Comparison of ENCODE assay signal across 1 cellular context in the genomic region with DNA sequence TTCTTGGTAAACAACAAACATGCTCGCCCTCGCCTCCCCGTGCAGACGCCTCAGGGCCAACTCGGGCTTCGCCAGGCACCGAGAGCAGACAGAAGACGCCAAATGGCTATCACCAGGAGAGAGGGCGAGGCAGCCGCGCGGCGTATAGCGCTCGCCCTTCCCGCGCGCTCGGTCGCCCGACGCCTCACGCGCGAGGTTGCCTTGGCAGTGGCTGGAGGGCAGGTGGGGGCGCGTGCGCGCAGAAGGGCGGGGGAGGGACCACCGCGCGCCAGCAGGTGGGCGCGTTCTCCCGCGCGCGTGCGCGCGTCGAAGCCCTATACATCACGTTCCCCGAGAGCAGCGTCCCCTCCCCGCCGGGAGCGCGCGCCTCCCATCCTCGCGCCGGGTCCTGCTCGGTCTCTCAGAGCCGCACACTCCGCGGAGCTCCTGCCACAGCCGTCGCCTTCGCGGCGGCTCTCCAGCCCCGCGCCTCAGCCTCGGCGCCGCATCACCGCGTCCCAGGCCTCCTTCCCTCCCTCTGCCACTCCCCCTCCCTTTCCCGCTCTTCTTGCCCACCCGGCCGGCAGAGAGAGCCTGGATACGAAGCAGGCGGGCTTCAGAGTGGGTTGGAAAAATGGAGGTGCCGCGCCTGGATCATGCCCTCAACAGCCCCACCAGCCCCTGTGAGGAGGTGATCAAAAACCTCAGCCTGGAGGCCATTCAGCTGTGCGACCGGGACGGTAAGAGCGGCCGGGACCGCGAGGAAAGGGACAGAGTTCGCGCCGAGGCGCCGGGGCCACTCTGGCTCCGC.
TF ChIP-seq lines count a peak whose summit lies in the region.

A gene (plus strand): TSS at position 403 of the 790 bp plus-strand sequence. CDS start 211 bp downstream, at position 614.

TF ChIP-seq in HepG2, 621 proteins besides CTCF, POLR2A, EP300 and RAD21 (continued from another document):
- 0 out of 2 replicates have a peak, but pooled peaks have one; percentile 16 for TF ChIP-seq ONECUT2 (CRISPR knock-in tag; IDR thresholded peaks at IDR 0.05)
- TF ChIP-seq, protein P1, sequence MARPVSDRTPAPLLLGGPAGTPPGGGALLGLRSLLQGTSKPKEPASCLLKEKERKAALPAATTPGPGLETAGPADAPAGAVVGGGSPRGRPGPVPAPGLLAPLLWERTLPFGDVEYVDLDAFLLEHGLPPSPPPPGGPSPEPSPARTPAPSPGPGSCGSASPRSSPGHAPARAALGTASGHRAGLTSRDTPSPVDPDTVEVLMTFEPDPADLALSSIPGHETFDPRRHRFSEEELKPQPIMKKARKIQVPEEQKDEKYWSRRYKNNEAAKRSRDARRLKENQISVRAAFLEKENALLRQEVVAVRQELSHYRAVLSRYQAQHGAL (CRISPR knock-in tag; IDR thresholded peaks at IDR 0.05; ENCODE audit: not compliant biosample characterization): no peak
- peak; percentile 57; the same call in 1 of the 2 replicates for TF ChIP-seq ELF3 (CRISPR knock-in tag; IDR thresholded peaks at IDR 0.05)
- TF ChIP-seq ZFY (CRISPR knock-in tag; IDR thresholded peaks at IDR 0.05): peak; percentile 65
- TF ChIP-seq ZFP62 (CRISPR knock-in tag; IDR thresholded peaks at IDR 0.05): no peak
- no peak; the same call in 1 of the 2 replicates for TF ChIP-seq ZNF367 (CRISPR knock-in tag; IDR thresholded peaks at IDR 0.05; ENCODE audit: borderline replicate concordance)
- TF ChIP-seq MED13 (CRISPR knock-in tag; IDR thresholded peaks at IDR 0.05): peak; percentile 90
- peak; percentile 85 for TF ChIP-seq IRX3 (CRISPR knock-in tag; IDR thresholded peaks at IDR 0.05; ENCODE audit: borderline replicate concordance, low read depth)
- no peak for TF ChIP-seq MAFG (CRISPR knock-in tag; IDR thresholded peaks at IDR 0.05)
- no peak for TF ChIP-seq GLI4 (CRISPR knock-in tag; IDR thresholded peaks at IDR 0.05; ENCODE audit: borderline replicate concordance)
- TF ChIP-seq ZNF557 (CRISPR knock-in tag; IDR thresholded peaks at IDR 0.05): 0 out of 2 replicates have a peak, but pooled peaks have one; percentile 40
- TF ChIP-seq KDM6A (CRISPR knock-in tag; IDR thresholded peaks at IDR 0.05; ENCODE audit: low read depth): no peak
- peak; percentile 78 for TF ChIP-seq RBM39 (IDR thresholded peaks at IDR 0.05; ENCODE audit: low read depth, low read length, poor library complexity, severe bottlenecking)
- TF ChIP-seq SOX5 (CRISPR knock-in tag; IDR thresholded peaks at IDR 0.05; ENCODE audit: borderline replicate concordance): no peak
- peak; percentile 70 for TF ChIP-seq YEATS4 (CRISPR knock-in tag; IDR thresholded peaks at IDR 0.05; ENCODE audit: borderline replicate concordance)
- TF ChIP-seq RFXANK (CRISPR knock-in tag; IDR thresholded peaks at IDR 0.05): 0 out of 2 replicates have a peak, but pooled peaks have one; percentile 55
- TF ChIP-seq JUND (CRISPR knock-in tag; IDR thresholded peaks at IDR 0.05): peak; percentile 15
- TF ChIP-seq ARNT2 (CRISPR knock-in tag; IDR thresholded peaks at IDR 0.05; ENCODE audit: low read depth): peak; percentile 96
- TF ChIP-seq, protein P2, sequence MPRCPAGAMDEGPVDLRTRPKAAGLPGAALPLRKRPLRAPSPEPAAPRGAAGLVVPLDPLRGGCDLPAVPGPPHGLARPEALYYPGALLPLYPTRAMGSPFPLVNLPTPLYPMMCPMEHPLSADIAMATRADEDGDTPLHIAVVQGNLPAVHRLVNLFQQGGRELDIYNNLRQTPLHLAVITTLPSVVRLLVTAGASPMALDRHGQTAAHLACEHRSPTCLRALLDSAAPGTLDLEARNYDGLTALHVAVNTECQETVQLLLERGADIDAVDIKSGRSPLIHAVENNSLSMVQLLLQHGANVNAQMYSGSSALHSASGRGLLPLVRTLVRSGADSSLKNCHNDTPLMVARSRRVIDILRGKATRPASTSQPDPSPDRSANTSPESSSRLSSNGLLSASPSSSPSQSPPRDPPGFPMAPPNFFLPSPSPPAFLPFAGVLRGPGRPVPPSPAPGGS (CRISPR knock-in tag; IDR thresholded peaks at IDR 0.05): peak; percentile 72
- TF ChIP-seq ATRX (CRISPR knock-in tag; IDR thresholded peaks at IDR 0.05; ENCODE audit: borderline replicate concordance): no peak
- TF ChIP-seq NRL (CRISPR knock-in tag; IDR thresholded peaks at IDR 0.05; ENCODE audit: borderline replicate concordance): peak; percentile 82; the same call in 1 of the 2 replicates
- TF ChIP-seq, protein P3, sequence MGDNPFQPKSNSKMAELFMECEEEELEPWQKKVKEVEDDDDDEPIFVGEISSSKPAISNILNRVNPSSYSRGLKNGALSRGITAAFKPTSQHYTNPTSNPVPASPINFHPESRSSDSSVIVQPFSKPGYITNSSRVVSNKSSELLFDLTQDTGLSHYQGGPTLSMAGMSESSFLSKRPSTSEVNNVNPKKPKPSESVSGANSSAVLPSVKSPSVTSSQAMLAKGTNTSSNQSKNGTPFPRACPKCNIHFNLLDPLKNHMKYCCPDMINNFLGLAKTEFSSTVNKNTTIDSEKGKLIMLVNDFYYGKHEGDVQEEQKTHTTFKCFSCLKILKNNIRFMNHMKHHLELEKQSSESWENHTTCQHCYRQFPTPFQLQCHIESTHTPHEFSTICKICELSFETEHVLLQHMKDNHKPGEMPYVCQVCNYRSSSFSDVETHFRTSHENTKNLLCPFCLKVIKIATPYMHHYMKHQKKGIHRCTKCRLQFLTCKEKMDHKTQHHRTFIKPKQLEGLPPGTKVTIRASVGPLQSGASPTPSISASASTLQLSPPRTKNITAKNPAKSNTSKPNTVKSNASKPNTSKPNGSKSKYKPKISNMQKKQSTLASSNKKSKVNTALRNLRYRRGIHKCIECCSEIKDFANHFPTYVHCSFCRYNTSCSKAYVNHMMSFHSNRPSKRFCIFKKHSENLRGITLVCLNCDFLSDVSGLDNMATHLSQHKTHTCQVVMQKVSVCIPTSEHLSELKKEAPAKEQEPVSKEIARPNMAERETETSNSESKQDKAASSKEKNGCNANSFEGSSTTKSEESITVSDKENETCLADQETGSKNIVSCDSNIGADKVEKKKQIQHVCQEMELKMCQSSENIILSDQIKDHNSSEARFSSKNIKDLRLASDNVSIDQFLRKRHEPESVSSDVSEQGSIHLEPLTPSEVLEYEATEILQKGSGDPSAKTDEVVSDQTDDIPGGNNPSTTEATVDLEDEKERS (CRISPR knock-in tag; IDR thresholded peaks at IDR 0.05): no peak
- TF ChIP-seq ZZZ3 (CRISPR knock-in tag; IDR thresholded peaks at IDR 0.05; ENCODE audit: borderline replicate concordance): no peak
- TF ChIP-seq ZNF75D (CRISPR knock-in tag; IDR thresholded peaks at IDR 0.05; ENCODE audit: borderline replicate concordance): 0 out of 2 replicates have a peak, but pooled peaks have one; percentile 1
- TF ChIP-seq, protein P4, sequence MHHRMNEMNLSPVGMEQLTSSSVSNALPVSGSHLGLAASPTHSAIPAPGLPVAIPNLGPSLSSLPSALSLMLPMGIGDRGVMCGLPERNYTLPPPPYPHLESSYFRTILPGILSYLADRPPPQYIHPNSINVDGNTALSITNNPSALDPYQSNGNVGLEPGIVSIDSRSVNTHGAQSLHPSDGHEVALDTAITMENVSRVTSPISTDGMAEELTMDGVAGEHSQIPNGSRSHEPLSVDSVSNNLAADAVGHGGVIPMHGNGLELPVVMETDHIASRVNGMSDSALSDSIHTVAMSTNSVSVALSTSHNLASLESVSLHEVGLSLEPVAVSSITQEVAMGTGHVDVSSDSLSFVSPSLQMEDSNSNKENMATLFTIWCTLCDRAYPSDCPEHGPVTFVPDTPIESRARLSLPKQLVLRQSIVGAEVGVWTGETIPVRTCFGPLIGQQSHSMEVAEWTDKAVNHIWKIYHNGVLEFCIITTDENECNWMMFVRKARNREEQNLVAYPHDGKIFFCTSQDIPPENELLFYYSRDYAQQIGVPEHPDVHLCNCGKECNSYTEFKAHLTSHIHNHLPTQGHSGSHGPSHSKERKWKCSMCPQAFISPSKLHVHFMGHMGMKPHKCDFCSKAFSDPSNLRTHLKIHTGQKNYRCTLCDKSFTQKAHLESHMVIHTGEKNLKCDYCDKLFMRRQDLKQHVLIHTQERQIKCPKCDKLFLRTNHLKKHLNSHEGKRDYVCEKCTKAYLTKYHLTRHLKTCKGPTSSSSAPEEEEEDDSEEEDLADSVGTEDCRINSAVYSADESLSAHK (CRISPR knock-in tag; IDR thresholded peaks at IDR 0.05; ENCODE audit: borderline replicate concordance): no peak
- TF ChIP-seq, protein P5, sequence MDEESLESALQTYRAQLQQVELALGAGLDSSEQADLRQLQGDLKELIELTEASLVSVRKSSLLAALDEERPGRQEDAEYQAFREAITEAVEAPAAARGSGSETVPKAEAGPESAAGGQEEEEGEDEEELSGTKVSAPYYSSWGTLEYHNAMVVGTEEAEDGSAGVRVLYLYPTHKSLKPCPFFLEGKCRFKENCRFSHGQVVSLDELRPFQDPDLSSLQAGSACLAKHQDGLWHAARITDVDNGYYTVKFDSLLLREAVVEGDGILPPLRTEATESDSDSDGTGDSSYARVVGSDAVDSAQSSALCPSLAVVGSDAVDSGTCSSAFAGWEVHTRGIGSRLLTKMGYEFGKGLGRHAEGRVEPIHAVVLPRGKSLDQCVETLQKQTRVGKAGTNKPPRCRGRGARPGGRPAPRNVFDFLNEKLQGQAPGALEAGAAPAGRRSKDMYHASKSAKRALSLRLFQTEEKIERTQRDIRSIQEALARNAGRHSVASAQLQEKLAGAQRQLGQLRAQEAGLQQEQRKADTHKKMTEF (CRISPR knock-in tag; IDR thresholded peaks at IDR 0.05): peak; percentile 69; the same call in 1 of the 2 replicates
- no peak for TF ChIP-seq ZNF615 (CRISPR knock-in tag; IDR thresholded peaks at IDR 0.05; ENCODE audit: borderline replicate concordance)
- no peak for TF ChIP-seq ZSCAN29 (CRISPR knock-in tag; conservative IDR thresholded peaks at IDR 0.05)
- TF ChIP-seq MAZ (IDR thresholded peaks at IDR 0.05; ENCODE audit: borderline replicate concordance, low read depth, low read length): 0 out of 2 replicates have a peak, but pooled peaks have one; percentile 35
- peak; percentile 75 for TF ChIP-seq MAZ (CRISPR knock-in tag; IDR thresholded peaks at IDR 0.05; ENCODE audit: low read depth)
- TF ChIP-seq, protein P6, sequence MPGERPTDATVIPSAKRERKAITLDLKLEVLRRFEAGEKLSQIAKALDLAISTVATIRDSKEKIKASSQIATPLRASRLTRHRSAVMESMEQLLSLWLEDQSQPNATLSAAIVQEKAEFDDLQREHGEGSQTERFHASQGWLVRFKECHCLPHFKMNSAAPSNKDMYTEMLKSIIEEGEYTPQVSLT (CRISPR knock-in tag; IDR thresholded peaks at IDR 0.05; ENCODE audit: borderline replicate concordance, low read depth): no peak
- 0 out of 2 replicates have a peak, but pooled peaks have one; percentile 64 for TF ChIP-seq ZNF761 (CRISPR knock-in tag; conservative IDR thresholded peaks at IDR 0.05)
- no peak for TF ChIP-seq ZNF747 (CRISPR knock-in tag; IDR thresholded peaks at IDR 0.05; ENCODE audit: borderline replicate concordance)
- no peak for TF ChIP-seq ESRRA (CRISPR knock-in tag; IDR thresholded peaks at IDR 0.05; ENCODE audit: low read depth)
- peak; percentile 95 for TF ChIP-seq ZNF766 (CRISPR knock-in tag; IDR thresholded peaks at IDR 0.05; ENCODE audit: borderline replicate concordance)
- TF ChIP-seq, protein P7, sequence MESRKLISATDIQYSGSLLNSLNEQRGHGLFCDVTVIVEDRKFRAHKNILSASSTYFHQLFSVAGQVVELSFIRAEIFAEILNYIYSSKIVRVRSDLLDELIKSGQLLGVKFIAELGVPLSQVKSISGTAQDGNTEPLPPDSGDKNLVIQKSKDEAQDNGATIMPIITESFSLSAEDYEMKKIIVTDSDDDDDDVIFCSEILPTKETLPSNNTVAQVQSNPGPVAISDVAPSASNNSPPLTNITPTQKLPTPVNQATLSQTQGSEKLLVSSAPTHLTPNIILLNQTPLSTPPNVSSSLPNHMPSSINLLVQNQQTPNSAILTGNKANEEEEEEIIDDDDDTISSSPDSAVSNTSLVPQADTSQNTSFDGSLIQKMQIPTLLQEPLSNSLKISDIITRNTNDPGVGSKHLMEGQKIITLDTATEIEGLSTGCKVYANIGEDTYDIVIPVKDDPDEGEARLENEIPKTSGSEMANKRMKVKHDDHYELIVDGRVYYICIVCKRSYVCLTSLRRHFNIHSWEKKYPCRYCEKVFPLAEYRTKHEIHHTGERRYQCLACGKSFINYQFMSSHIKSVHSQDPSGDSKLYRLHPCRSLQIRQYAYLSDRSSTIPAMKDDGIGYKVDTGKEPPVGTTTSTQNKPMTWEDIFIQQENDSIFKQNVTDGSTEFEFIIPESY (CRISPR knock-in tag; IDR thresholded peaks at IDR 0.05): no peak
- peak; percentile 68; the same call in 1 of the 2 replicates for TF ChIP-seq ZNF224 (CRISPR knock-in tag; IDR thresholded peaks at IDR 0.05)
- no peak for TF ChIP-seq ZNF205 (CRISPR knock-in tag; IDR thresholded peaks at IDR 0.05)
- TF ChIP-seq, protein P8, sequence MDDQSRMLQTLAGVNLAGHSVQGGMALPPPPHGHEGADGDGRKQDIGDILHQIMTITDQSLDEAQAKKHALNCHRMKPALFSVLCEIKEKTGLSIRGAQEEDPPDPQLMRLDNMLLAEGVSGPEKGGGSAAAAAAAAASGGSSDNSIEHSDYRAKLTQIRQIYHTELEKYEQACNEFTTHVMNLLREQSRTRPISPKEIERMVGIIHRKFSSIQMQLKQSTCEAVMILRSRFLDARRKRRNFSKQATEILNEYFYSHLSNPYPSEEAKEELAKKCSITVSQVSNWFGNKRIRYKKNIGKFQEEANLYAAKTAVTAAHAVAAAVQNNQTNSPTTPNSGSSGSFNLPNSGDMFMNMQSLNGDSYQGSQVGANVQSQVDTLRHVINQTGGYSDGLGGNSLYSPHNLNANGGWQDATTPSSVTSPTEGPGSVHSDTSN (CRISPR knock-in tag; IDR thresholded peaks at IDR 0.05; ENCODE audit: borderline replicate concordance): no peak
TF ChIP-seq in HepG2: peak in this region for 272.
